ENCODE assay signal across 8 cellular contexts in genomic region chr7:20786779-20787651, GRCh38. TPM values are rescaled to one million over a fixed set of nuclear protein-coding genes. Genes with fewer than 3 reads are reported as not detected.
DNase-seq lines count a peak whose midpoint lies in the region; ATAC-seq and TF ChIP-seq lines count a peak whose summit lies in the region.

SP8 (minus strand) TSS chr7:20786886; CDS start chr7:20786798, 88 bp downstream.

- H3K79me2 ChIP-seq in ACC112 (ENCODE audit: control insufficient read depth, insufficient read depth, low read length, unreplicated experiment), result no peaks in the 10 kb centered on the region

- peak; percentile 75 for DNase-seq in NCI-H510A treated with DMSO at 0.1 percent for 48 hours (lab: John Stamatoyannopoulos, UW)
- no peak for DNase-seq in brain microvascular endothelial cell
- DNase-seq in lower leg skin (ENCODE audit: low spot score in 2 of 2), result peak in 1 of 2 donors; percentile 31
- no peak for DNase-seq in nucleus accumbens (lab: John Stamatoyannopoulos, UW)

- in situ Hi-C loops in brain microvascular endothelial cell (cut with HindIII; ENCODE audit: low pct_ligation_motif_present, low sequenced_read_pairs), result no loop called here

- H2AFZ ChIP-seq in ACC112 (ENCODE audit: low read length, unreplicated experiment), result no peak within 1 kb of the TSS

- peaks cover 99% of the 10 kb centered on the region for H3K27me3 ChIP-seq in ACC112 (ENCODE audit: insufficient read depth, low read length)
- peaks cover 79% of the 10 kb centered on the region for H3K27me3 ChIP-seq in brain microvascular endothelial cell (replicated peaks)

- WGBS in lower leg skin, 2 donors, result 3% methylated on average over 33 to 50 of the region's 50 CpGs

- H3K27ac ChIP-seq in ACC112 (ENCODE audit: low read depth, low read length), result no peak within 1 kb of the TSS
- H3K27ac ChIP-seq in brain microvascular endothelial cell, result no peak within 1 kb of the TSS

- no peak for TF ChIP-seq POLR2A in lower leg skin (IDR thresholded peaks at IDR 0.05)

- peak; percentile 31 for ATAC-seq in GM19463 (IDR thresholded peaks at IDR 0.05; ENCODE audit: unreplicated experiment)
- no peak for ATAC-seq in GM19395 (IDR thresholded peaks at IDR 0.05; ENCODE audit: unreplicated experiment)
- no peak for ATAC-seq in HG02973 (IDR thresholded peaks at IDR 0.05; ENCODE audit: unreplicated experiment)

- H3K4me3 ChIP-seq in ACC112 (ENCODE audit: low read depth, low read length) (peak within 1 kb of the TSS; percentile 41), brain microvascular endothelial cell (ENCODE audit: low read depth, low read length) (peak within 1 kb of the TSS; percentile 33), lower leg skin (ENCODE audit: low read depth, poor library complexity, severe bottlenecking) (peak within 1 kb of the TSS; percentile 13)

- no peaks in the 10 kb centered on the region for H3K4me1 ChIP-seq in ACC112 (ENCODE audit: control insufficient read depth, insufficient read depth, low read length, unreplicated experiment)

- intact Hi-C loops in lower leg skin (cut with DNase I; ENCODE audit: low total_unique reads), result no loop called here

- no peaks in the 10 kb centered on the region for H3K36me3 ChIP-seq in ACC112 (ENCODE audit: insufficient read depth, low read length)
- H3K36me3 ChIP-seq in brain microvascular endothelial cell (replicated peaks), result no peaks in the 10 kb centered on the region

- no peak for TF ChIP-seq CTCF in brain microvascular endothelial cell (IDR thresholded peaks at IDR 0.05; ENCODE audit: low read depth, low read length, missing control alignments)
- no peak for TF ChIP-seq CTCF in lower leg skin (IDR thresholded peaks at IDR 0.05)

RNA-seq across cellular contexts. Expression of gene SP8, which starts in this region (rescaled TPM):
- 10 to 100 TPM in 1 of 4 donors, 1 to 10 TPM in 3; 3.9 to 27.2 (median 8.1) TPM for total RNA-seq in lower leg skin
